ENCODE assay signal across 1 cellular context in genomic region chr17:78840530-78840779, GRCh38.
TF ChIP-seq lines count a peak whose summit lies in the region.

No MANE protein-coding gene starts in this region.

TF ChIP-seq in HEK293, 187 proteins besides CTCF, POLR2A, EP300 and RAD21 (continued from another document):
- TF ChIP-seq PRDM10 (tag by site-specific recombination; IDR thresholded peaks at IDR 0.05) = no peak
- no peak for TF ChIP-seq RBAK (tag by site-specific recombination; IDR thresholded peaks at IDR 0.05)
